Comparison of ENCODE assay signal across 1 cellular context in the genomic region with DNA sequence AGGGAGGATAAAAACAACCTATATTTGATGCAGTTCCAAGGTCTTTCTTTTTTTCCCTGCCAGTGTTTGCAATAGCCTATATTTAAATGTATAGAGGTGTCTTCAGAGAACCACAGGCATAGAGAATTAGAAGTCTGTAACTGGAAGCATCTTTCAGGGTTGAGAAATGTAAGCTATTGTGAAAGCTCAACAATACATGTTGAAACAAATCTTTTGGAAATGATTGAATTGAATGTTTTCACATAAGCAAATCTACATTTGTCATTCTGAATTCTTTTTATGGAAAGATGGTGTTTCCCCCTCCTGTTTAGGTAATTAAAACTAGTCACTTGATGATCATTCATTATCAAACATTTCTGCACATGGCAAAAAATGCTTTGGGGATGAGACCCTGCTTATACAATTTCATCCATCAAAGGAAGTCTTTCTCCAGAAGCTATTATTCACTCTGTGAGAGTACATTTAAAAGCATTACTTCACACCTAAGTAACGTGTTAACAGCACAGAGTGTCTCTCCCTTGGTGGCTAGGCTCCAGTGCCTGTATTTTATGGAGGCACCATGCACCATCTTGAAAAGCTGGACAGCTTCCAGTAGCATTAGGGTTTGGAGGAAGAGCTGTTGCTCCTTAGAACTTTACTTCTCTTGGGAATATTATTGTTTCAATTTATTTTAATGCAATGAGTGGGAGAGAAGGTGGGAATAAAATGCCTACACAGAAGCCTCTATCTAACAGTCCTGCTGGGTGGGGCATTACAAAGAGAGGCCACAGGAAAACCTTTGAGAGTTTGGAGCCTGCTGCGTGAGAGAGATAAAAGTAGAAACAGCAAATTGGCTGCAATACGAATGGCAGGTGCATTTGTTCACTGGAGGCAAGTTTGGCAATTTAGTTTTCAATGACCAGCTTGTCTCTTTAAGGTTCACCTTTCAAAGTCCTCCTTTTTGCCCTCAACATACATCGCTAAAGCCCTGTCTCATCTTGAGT.
TF ChIP-seq lines count a peak whose summit lies in the region.

No MANE protein-coding gene starts in this region.

TF ChIP-seq in K562, 482 proteins besides CTCF, POLR2A, EP300 and RAD21 (continued from another document and continues in another):
- TF ChIP-seq YY1 (IDR thresholded peaks at IDR 0.05; ENCODE audit: borderline replicate concordance in 1 of 3, control insufficient read depth in 1 of 3, extremely low read depth in 1 of 3, insufficient read depth in 3 of 3, insufficient read length in 1 of 3, insufficient replicate concordance in 2 of 3, low read depth in 1 of 3, low read length in 2 of 3) (peak in 1 of 3 experiments; percentile 8), L3MBTL2 (IDR thresholded peaks at IDR 0.05) (peak; percentile 71), MBD2 (IDR thresholded peaks at IDR 0.05; ENCODE audit: borderline replicate concordance, low read depth) (0 out of 2 replicates have a peak, but pooled peaks have one; percentile 35), MTA1 (IDR thresholded peaks at IDR 0.05; ENCODE audit: borderline replicate concordance) (no peak), SMARCA4 (IDR thresholded peaks at IDR 0.05) (peak; percentile 82), SLC30A9 (CRISPR knock-in tag; IDR thresholded peaks at IDR 0.05) (no peak), STAT6 (CRISPR knock-in tag; IDR thresholded peaks at IDR 0.05) (no peak), DNMT1 (IDR thresholded peaks at IDR 0.05) (no peak), PYGO2 (tag; IDR thresholded peaks at IDR 0.05) (no peak), HBP1 (CRISPR knock-in tag; IDR thresholded peaks at IDR 0.05) (no peak), DPF2 (IDR thresholded peaks at IDR 0.05) (peak; percentile 83), SMC3 (conservative IDR thresholded peaks at IDR 0.05; ENCODE audit: insufficient read depth, low read depth, low read length) (no peak), FOXK2 (conservative IDR thresholded peaks at IDR 0.05 in 1 of 2, IDR thresholded peaks at IDR 0.05 in 1 of 2; ENCODE audit: low read depth in 2 of 2) (no peak), RBM15 (IDR thresholded peaks at IDR 0.05; ENCODE audit: insufficient read depth, low read length) (no peak), SMAD3 (CRISPR knock-in tag; conservative IDR thresholded peaks at IDR 0.05) (no peak), ZC3H4 (CRISPR knock-in tag; IDR thresholded peaks at IDR 0.05; ENCODE audit: borderline replicate concordance) (no peak), PHB2 (IDR thresholded peaks at IDR 0.05; ENCODE audit: low read depth) (0 out of 2 replicates have a peak, but pooled peaks have one; percentile 30), PHF21A (IDR thresholded peaks at IDR 0.05; ENCODE audit: borderline replicate concordance, low read depth) (no peak), ZNF134 (CRISPR knock-in tag; conservative IDR thresholded peaks at IDR 0.05) (no peak), CCNT2 (IDR thresholded peaks at IDR 0.05; ENCODE audit: borderline replicate concordance, extremely low read depth, insufficient read length, low read depth, low read length) (peak; percentile 50), RCOR1 (IDR thresholded peaks at IDR 0.05; ENCODE audit: borderline replicate concordance in 1 of 2, low read depth in 2 of 2, low read length in 2 of 2) (peak in 1 of 2 experiments; percentile 58; a peak in 2 of 4 replicates), BDP1 (IDR thresholded peaks at IDR 0.05; ENCODE audit: insufficient read depth, insufficient read length) (no peak), TCFL5 (CRISPR knock-in tag; conservative IDR thresholded peaks at IDR 0.05) (no peak), ARID1B (IDR thresholded peaks at IDR 0.05) (peak; percentile 91), ZNF121 (CRISPR knock-in tag; conservative IDR thresholded peaks at IDR 0.05) (no peak), TCF3 (CRISPR knock-in tag; IDR thresholded peaks at IDR 0.05) (peak; percentile 91), GATA2 (CRISPR knock-in tag; IDR thresholded peaks at IDR 0.05) (peak; percentile 46; the same call in 1 of the 2 replicates), POU5F1 (IDR thresholded peaks at IDR 0.05; ENCODE audit: borderline replicate concordance, low read depth, low read length, partially characterized antibody) (no peak), HNRNPK (IDR thresholded peaks at IDR 0.05; ENCODE audit: low read depth, low read length, poor library complexity, severe bottlenecking) (no peak), ZEB2 (IDR thresholded peaks at IDR 0.05) (0 out of 2 replicates have a peak, but pooled peaks have one; percentile 20), ZNF408 (CRISPR knock-in tag; IDR thresholded peaks at IDR 0.05; ENCODE audit: low read depth) (no peak), CBFA2T2 (conservative IDR thresholded peaks at IDR 0.05) (peak; percentile 85), PTBP1 (IDR thresholded peaks at IDR 0.05; ENCODE audit: low read depth, low read length) (no peak), POLR2G (IDR thresholded peaks at IDR 0.05; ENCODE audit: low read depth, low read length) (no peak), ZBTB12 (CRISPR knock-in tag; IDR thresholded peaks at IDR 0.05) (no peak), ZNF431 (CRISPR knock-in tag; IDR thresholded peaks at IDR 0.05) (no peak), XRCC4 (IDR thresholded peaks at IDR 0.05; ENCODE audit: extremely low read depth, insufficient read depth, insufficient read length) (no peak), PHF20 (IDR thresholded peaks at IDR 0.05; ENCODE audit: partially characterized antibody) (no peak), ZNF277 (CRISPR knock-in tag; IDR thresholded peaks at IDR 0.05; ENCODE audit: borderline replicate concordance) (no peak), HNRNPLL (IDR thresholded peaks at IDR 0.05; ENCODE audit: low read depth, low read length, poor library complexity, severe bottlenecking) (no peak), TRIM24 (IDR thresholded peaks at IDR 0.05) (peak; percentile 45 to 67; a peak in 3 of 4 replicates), SRF (CRISPR knock-in tag; IDR thresholded peaks at IDR 0.05) (no peak), GTF2E2 (tag; IDR thresholded peaks at IDR 0.05) (no peak), TEAD2 (tag; IDR thresholded peaks at IDR 0.05) (no peak), ZNF639 (CRISPR knock-in tag; conservative IDR thresholded peaks at IDR 0.05 in 1 of 2, IDR thresholded peaks at IDR 0.05 in 1 of 2) (peak in 1 of 2 experiments; percentile 68; a peak in 1 of 4 replicates), CBFA2T3 (IDR thresholded peaks at IDR 0.05) (peak; percentile 91), CEBPB (tag; IDR thresholded peaks at IDR 0.05) (no peak), SMAD4 (CRISPR knock-in tag; conservative IDR thresholded peaks at IDR 0.05) (0 out of 2 replicates have a peak, but pooled peaks have one; percentile 32), ZNF263 (CRISPR knock-in tag; IDR thresholded peaks at IDR 0.05; ENCODE audit: borderline replicate concordance) (no peak), BCL6 (CRISPR knock-in tag; IDR thresholded peaks at IDR 0.05) (no peak), TEAD1 (CRISPR knock-in tag; IDR thresholded peaks at IDR 0.05) (no peak), AFF4 (CRISPR knock-in tag; IDR thresholded peaks at IDR 0.05) (no peak)
- TF ChIP-seq, protein P1, sequence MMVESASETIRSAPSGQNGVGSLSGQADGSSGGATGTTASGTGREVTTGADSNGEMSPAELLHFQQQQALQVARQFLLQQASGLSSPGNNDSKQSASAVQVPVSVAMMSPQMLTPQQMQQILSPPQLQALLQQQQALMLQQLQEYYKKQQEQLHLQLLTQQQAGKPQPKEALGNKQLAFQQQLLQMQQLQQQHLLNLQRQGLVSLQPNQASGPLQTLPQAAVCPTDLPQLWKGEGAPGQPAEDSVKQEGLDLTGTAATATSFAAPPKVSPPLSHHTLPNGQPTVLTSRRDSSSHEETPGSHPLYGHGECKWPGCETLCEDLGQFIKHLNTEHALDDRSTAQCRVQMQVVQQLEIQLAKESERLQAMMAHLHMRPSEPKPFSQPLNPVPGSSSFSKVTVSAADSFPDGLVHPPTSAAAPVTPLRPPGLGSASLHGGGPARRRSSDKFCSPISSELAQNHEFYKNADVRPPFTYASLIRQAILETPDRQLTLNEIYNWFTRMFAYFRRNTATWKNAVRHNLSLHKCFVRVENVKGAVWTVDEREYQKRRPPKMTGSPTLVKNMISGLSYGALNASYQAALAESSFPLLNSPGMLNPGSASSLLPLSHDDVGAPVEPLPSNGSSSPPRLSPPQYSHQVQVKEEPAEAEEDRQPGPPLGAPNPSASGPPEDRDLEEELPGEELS (CRISPR knock-in tag; IDR thresholded peaks at IDR 0.05; ENCODE audit: borderline replicate concordance), result no peak
